In genomic region chr11:130146797-130147196, GRCh38 we compare ENCODE assay signal across 10 cellular contexts. TPM values are rescaled to one million over a fixed set of nuclear protein-coding genes. Genes with fewer than 3 reads are reported as not detected.
DNase-seq lines count a peak whose midpoint lies in the region; ATAC-seq and TF ChIP-seq lines count a peak whose summit lies in the region.
"Had no signal": no experiment of that assay in that cellular context is flagged by ENCODE, and none has a peak within 500 bp of the region (broad histone marks: within the 10 kb centered on the region; RNA-seq: fewer than 3 reads in every experiment).

No MANE protein-coding gene starts in this region.

- H3K27me3 ChIP-seq in foreskin keratinocyte (no peaks in the 10 kb centered on the region), sigmoid colon (no peaks in the 10 kb centered on the region)

- WGBS in sigmoid colon, 2 donors, result 16 to 35% methylated on average over 5 of the region's 5 CpGs

- in situ Hi-C loops in GM13976 (cut with MboI; ENCODE audit: low sequenced_read_pairs, unreplicated experiment), result no loop called here

- TF ChIP-seq CTCF in foreskin keratinocyte (conservative IDR thresholded peaks at IDR 0.05) (no peak), sigmoid colon (IDR thresholded peaks at IDR 0.05) (no peak), GM13976 (IDR thresholded peaks at IDR 0.05; ENCODE audit: borderline replicate concordance, control extremely low read depth, extremely low read depth, insufficient read depth, missing control alignments) (no peak)

- no peak for TF ChIP-seq EP300 in sigmoid colon (IDR thresholded peaks at IDR 0.05)

- intact Hi-C loops in sigmoid colon (cut with DNase I), result no loop called here

- peak; percentile 57 for DNase-seq in RPMI8226
- no peak for DNase-seq in foreskin keratinocyte
- DNase-seq in sigmoid colon, result no peak
- DNase-seq in NCI-H510A (lab: John Stamatoyannopoulos, UW), result no peak
- DNase-seq in GM13976 (ENCODE audit: low spot score), result no peak
- DNase-seq in stimulated activated CD4-positive, alpha-beta T cell treated with anti-CD3 and anti-CD28 coated beads, Interleukin-12 subunit alpha, Interleukin-12 subunit beta, amount 100 ng/mL, for 4 hours, result no peak
- DNase-seq: activated naive CD8-positive, alpha-beta T cell treated with anti-CD3 and anti-CD28 coated beads for 36 hours; NCI-H1048 had no signal

- peaks cover 0 to 36% (median 17%) of the 10 kb centered on the region in 4 donors for H3K36me3 ChIP-seq in sigmoid colon

- ATAC-seq in GM18909 (IDR thresholded peaks at IDR 0.05; ENCODE audit: poor library complexity, unreplicated experiment) (peak; percentile 36), foreskin keratinocyte (no peak), HG03378 (IDR thresholded peaks at IDR 0.05; ENCODE audit: unreplicated experiment) (no peak)

- peak overlapping the region; percentile 59 for H3K27ac ChIP-seq in foreskin keratinocyte
- peak overlapping the region; percentile 39 to 66 (median 48) for H3K27ac ChIP-seq in sigmoid colon

- no peak for TF ChIP-seq POLR2A in sigmoid colon (IDR thresholded peaks at IDR 0.05)

- H3K4me1 ChIP-seq in foreskin keratinocyte, result peaks cover 7% of the 10 kb centered on the region
- peaks cover 0 to 24% (median 12%) of the 10 kb centered on the region in 4 donors for H3K4me1 ChIP-seq in sigmoid colon

- H3K9me3 ChIP-seq in sigmoid colon, result no peaks in the 10 kb centered on the region

- H3K4me3 ChIP-seq in sigmoid colon, result no peak overlapping the region

RNA-seq across cellular contexts. Expression of gene ST14, which starts 12.8 kb away (rescaled TPM):
- total RNA-seq in foreskin keratinocyte, result 94.1 and 94.8 TPM in 2 replicates
- 76.9 and 79.1 TPM in 2 replicates for polyA plus RNA-seq in foreskin keratinocyte
- 1 to 10 TPM; 1.8 to 5.1 (median 3.2) TPM for total RNA-seq in sigmoid colon
- polyA plus RNA-seq in sigmoid colon, result 100 to 1,000 TPM in 2 of 3 donors, 10 to 100 TPM in 1; 51.7 to 324 (median 109) TPM

Comparison
In these comparisons a context has a peak if more than half of its experiments do, and no peak if none do; other contexts are left out.
1. RNA of gene ST14, which starts 12.8 kb away (total RNA-seq): 94.1 to 94.8 TPM in foreskin keratinocyte; 1.8 to 5.1 TPM in sigmoid colon; every median in the first group is over 10 times any median in the second.